In genomic region chr11:45984192-45984591, GRCh38 we compare ENCODE assay signal across 25 cellular contexts.
A peak's percentile ranks its signal among the peaks of the same experiment; 100 is the strongest.
DNase-seq lines count a peak whose midpoint lies in the region; ATAC-seq and TF ChIP-seq lines count a peak whose summit lies in the region.
"Had no signal": no experiment of that assay in that cellular context is flagged by ENCODE, and none has a peak within 500 bp of the region (broad histone marks: within the 10 kb centered on the region; RNA-seq: fewer than 3 reads in every experiment).

No MANE protein-coding gene starts in this region.

- H3K36me3 ChIP-seq in A673 (ENCODE audit: insufficient read depth, low read length, poor library complexity, severe bottlenecking), result peaks cover 9% of the 10 kb centered on the region
- H3K36me3 ChIP-seq in GM23338 (ENCODE audit: insufficient read depth), result no peaks in the 10 kb centered on the region
- H3K36me3 ChIP-seq: right lobe of liver had no signal

- no peak overlapping the region for H3K4me3 ChIP-seq in A673 (ENCODE audit: low read depth, low read length, poor library complexity, severe bottlenecking)
- no peak overlapping the region for H3K4me3 ChIP-seq in GM23338
- H3K4me3 ChIP-seq: left ventricle myocardium inferior, pancreas, right lobe of liver, SK-N-MC had no signal

- DNase-seq in A673 (ENCODE audit: low spot score), result peak; percentile 76
- DNase-seq in GM23338 (ENCODE audit: low spot score), result peak; percentile 12
- no peak for DNase-seq in WTC11 (ENCODE audit: low spot score)
- DNase-seq in left kidney (ENCODE audit: low read depth, low spot score), result peak; percentile 46
- no peak for DNase-seq in cardiac septum (ENCODE audit: low spot score)
- no peak for DNase-seq in DMS53 (lab: John Stamatoyannopoulos, UW)
- DNase-seq: activated CD8-positive, alpha-beta memory T cell treated with anti-CD3 and anti-CD28 coated beads for 24 hours; activated naive CD4-positive, alpha-beta T cell treated with anti-CD3 and anti-CD28 coated beads, Interleukin-2, amount 10 ng/mL, durations not matched to agents 7 days and 5 days; activated T-cell treated with anti-CD3 and anti-CD28 coated beads, Interleukin-2, amount 50 U/mL, for 4 hours; aorta; erythroblast; left ventricle myocardium inferior; natural killer cell; NCI-H1694; NCI-H774; pancreas; right lobe of liver had no signal

- TF ChIP-seq CTCF in A673 (conservative IDR thresholded peaks at IDR 0.05; ENCODE audit: low read depth, low read length) (no peak), GM23338 (conservative IDR thresholded peaks at IDR 0.05; ENCODE audit: low read depth in 2 of 2) (no peak), WTC11 (IDR thresholded peaks at IDR 0.05) (no peak)

- H3K27ac ChIP-seq in A673 (ENCODE audit: low read depth, low read length, poor library complexity, severe bottlenecking) (peak overlapping the region; percentile 83), GM23338 (ENCODE audit: low read depth) (peak overlapping the region; percentile 81)
- H3K27ac ChIP-seq: C4-2B, pancreas, right lobe of liver, RWPE1, SK-N-MC had no signal

- H3K9me3 Mint-ChIP-seq in GM23338 (no peaks in the 10 kb centered on the region), WTC11 (no peaks in the 10 kb centered on the region)
- H3K9me3 Mint-ChIP-seq: activated naive CD4-positive, alpha-beta T cell treated with anti-CD3 and anti-CD28 coated beads, Interleukin-2, amount 10 ng/mL, durations not matched to agents 7 days and 5 days; activated T-cell treated with anti-CD3 and anti-CD28 coated beads, Interleukin-2, amount 50 U/mL, for 4 hours; natural killer cell; stimulated activated naive CD8-positive, alpha-beta T cell treated with anti-CD3 and anti-CD28 coated beads, Interleukin-15, Interleukin-2, amounts not matched to agents 100 ng/mL and 50 ng/mL, for 24 hours; T-helper 1 cell treated with Interleukin-12 subunit alpha and Interleukin-12 subunit beta and Interleukin-4 antibody, amounts not matched to agents 30 μg/mL and 1 μg/mL, for 36 hours had no signal

- H3K4me3 Mint-ChIP-seq in GM23338 (no peak overlapping the region), WTC11 (no peak overlapping the region)
- H3K4me3 Mint-ChIP-seq: activated naive CD4-positive, alpha-beta T cell treated with anti-CD3 and anti-CD28 coated beads, Interleukin-2, amount 10 ng/mL, durations not matched to agents 7 days and 5 days; activated T-cell treated with anti-CD3 and anti-CD28 coated beads, Interleukin-2, amount 50 U/mL, for 4 hours; natural killer cell; stimulated activated naive CD8-positive, alpha-beta T cell treated with anti-CD3 and anti-CD28 coated beads, Interleukin-15, Interleukin-2, amounts not matched to agents 100 ng/mL and 50 ng/mL, for 24 hours; T-helper 1 cell treated with Interleukin-12 subunit alpha and Interleukin-12 subunit beta and Interleukin-4 antibody, amounts not matched to agents 30 μg/mL and 1 μg/mL, for 36 hours had no signal

- H3K36me3 Mint-ChIP-seq in GM23338 (ENCODE audit: low read depth) (peaks cover 7% of the 10 kb centered on the region; the same call in 1 of the 3 replicates), WTC11 (peaks cover 6% of the 10 kb centered on the region; the same call in 1 of the 2 replicates)
- H3K36me3 Mint-ChIP-seq: activated naive CD4-positive, alpha-beta T cell treated with anti-CD3 and anti-CD28 coated beads, Interleukin-2, amount 10 ng/mL, durations not matched to agents 7 days and 5 days; natural killer cell had no signal

- H3K4me1 Mint-ChIP-seq in GM23338, result peaks cover 37% of the 10 kb centered on the region
- H3K4me1 Mint-ChIP-seq in WTC11, result peaks cover 29% of the 10 kb centered on the region
- H3K4me1 Mint-ChIP-seq: activated naive CD4-positive, alpha-beta T cell treated with anti-CD3 and anti-CD28 coated beads, Interleukin-2, amount 10 ng/mL, durations not matched to agents 7 days and 5 days had no signal

- peaks cover 13% of the 10 kb centered on the region for H3K79me2 ChIP-seq in GM23338 (replicated peaks; ENCODE audit: insufficient read depth)

- H2AFZ ChIP-seq in GM23338, result no peak overlapping the region

- intact Hi-C loops in A673 (cut with micrococcal nuclease; ENCODE audit: unreplicated experiment) (loop anchor here (5.0 kb wide), 1 partner anchor 48 kb away; no protein-coding TSS in a partner anchor), cardiac septum (cut with DNase I) (no loop called here)

- no peaks in the 10 kb centered on the region for H4K20me1 ChIP-seq in GM23338 (replicated peaks; ENCODE audit: insufficient read depth)

- no TSS peak for BruUV-seq in A673 (replicated peaks; lab: Mats Ljungman, UMichigan)

- peak overlapping the region; percentile 97 for H3K27ac Mint-ChIP-seq in GM23338
- H3K27ac Mint-ChIP-seq in WTC11, result peak overlapping the region; percentile 80
- H3K27ac Mint-ChIP-seq: activated naive CD4-positive, alpha-beta T cell treated with anti-CD3 and anti-CD28 coated beads, Interleukin-2, amount 10 ng/mL, durations not matched to agents 7 days and 5 days; stimulated activated naive CD8-positive, alpha-beta T cell treated with anti-CD3 and anti-CD28 coated beads, Interleukin-15, Interleukin-2, amounts not matched to agents 100 ng/mL and 50 ng/mL, for 24 hours; T-helper 1 cell treated with Interleukin-12 subunit alpha and Interleukin-12 subunit beta and Interleukin-4 antibody, amounts not matched to agents 30 μg/mL and 1 μg/mL, for 36 hours had no signal

- CTCF ChIA-PET in A673 (lab: Charles Lee) (interaction anchor here (1.8 kb wide), 1 partner anchor 22 kb away, joined by 13 read pairs; no protein-coding TSS in a partner anchor), WTC11 (lab: Charles Lee) (interaction anchor here (1.5 to 3.0 kb wide), 4 partner anchors 10 to 23 kb away, joined by 4 to 31 read pairs (median 24); no protein-coding TSS in a partner anchor)

- ATAC-seq in GM23338 (peak; percentile 10), WTC11 (no peak), HG02588 (IDR thresholded peaks at IDR 0.05; ENCODE audit: unreplicated experiment) (no peak), HG02678 (IDR thresholded peaks at IDR 0.05; ENCODE audit: unreplicated experiment) (no peak)
- ATAC-seq: activated T-cell treated with anti-CD3 and anti-CD28 coated beads, Interleukin-2, amount 50 U/mL, for 4 hours; HepG2; natural killer cell; right lobe of liver had no signal

- no peaks in the 10 kb centered on the region for H3K9me3 ChIP-seq in A673 (ENCODE audit: low read depth, low read length, poor library complexity, severe bottlenecking)
- H3K9me3 ChIP-seq: left ventricle myocardium inferior, pancreas, right lobe of liver had no signal

- peaks cover 46% of the 10 kb centered on the region for H3K4me1 ChIP-seq in A673 (ENCODE audit: insufficient read depth, low read length, poor library complexity, severe bottlenecking)
- peaks cover 29% of the 10 kb centered on the region for H3K4me1 ChIP-seq in GM23338 (ENCODE audit: insufficient read depth)

- H3K27me3 ChIP-seq in A673 (replicated peaks; ENCODE audit: insufficient read depth, low read depth, low read length, poor library complexity), result no peaks in the 10 kb centered on the region
- no peaks in the 10 kb centered on the region for H3K27me3 ChIP-seq in GM23338 (ENCODE audit: insufficient read depth)
- H3K27me3 ChIP-seq: pancreas, right lobe of liver had no signal

- POLR2A ChIA-PET in A673 (lab: Charles Lee; ENCODE audit: low non-redundant PET) (interaction anchor here (0.7 to 1.1 kb wide), 3 partner anchors 7 to 83 kb away, joined by 3 to 4 read pairs (median 3); no protein-coding TSS in a partner anchor), WTC11 (lab: Charles Lee) (interaction anchor here (1.3 to 2.6 kb wide), 2 partner anchors 10 to 67 kb away, joined by 4 to 33 read pairs; partner anchors contain the start of gene PEX16)

- H3K27me3 Mint-ChIP-seq in GM23338 (ENCODE audit: insufficient read depth, low read depth, poor library complexity) (peaks cover 2% of the 10 kb centered on the region), WTC11 (ENCODE audit: low read depth) (no peaks in the 10 kb centered on the region)
- H3K27me3 Mint-ChIP-seq: activated naive CD4-positive, alpha-beta T cell treated with anti-CD3 and anti-CD28 coated beads, Interleukin-2, amount 10 ng/mL, durations not matched to agents 7 days and 5 days; stimulated activated naive CD8-positive, alpha-beta T cell treated with anti-CD3 and anti-CD28 coated beads, Interleukin-15, Interleukin-2, amounts not matched to agents 100 ng/mL and 50 ng/mL, for 24 hours had no signal

- H3K4me2 ChIP-seq in GM23338, result no peak overlapping the region

- H3F3A ChIP-seq in GM23338 (replicated peaks; ENCODE audit: low read depth), result no peaks in the 10 kb centered on the region

- H3K9me2 ChIP-seq in GM23338 (ENCODE audit: insufficient read depth), result no peaks in the 10 kb centered on the region

TF ChIP-seq in WTC11, 78 proteins besides CTCF, POLR2A, EP300 and RAD21 (continues in another document):
- TF ChIP-seq MAX (CRISPR knock-in tag; IDR thresholded peaks at IDR 0.05), result no peak
- TF ChIP-seq ZNF671 (CRISPR knock-in tag; IDR thresholded peaks at IDR 0.05), result no peak
- TF ChIP-seq STAT6 (CRISPR knock-in tag; conservative IDR thresholded peaks at IDR 0.05; ENCODE audit: low read depth), result no peak

Comparison
In these comparisons a context has a peak if more than half of its experiments do, and no peak if none do; other contexts are left out.
1. DNase-seq: peak in A673 (single experiment), GM23338 (single experiment) and left kidney (single experiment); none in WTC11 (single experiment), cardiac septum (single experiment) and DMS53 (single experiment).